ENCODE assay signal across 23 cellular contexts in the genomic region with DNA sequence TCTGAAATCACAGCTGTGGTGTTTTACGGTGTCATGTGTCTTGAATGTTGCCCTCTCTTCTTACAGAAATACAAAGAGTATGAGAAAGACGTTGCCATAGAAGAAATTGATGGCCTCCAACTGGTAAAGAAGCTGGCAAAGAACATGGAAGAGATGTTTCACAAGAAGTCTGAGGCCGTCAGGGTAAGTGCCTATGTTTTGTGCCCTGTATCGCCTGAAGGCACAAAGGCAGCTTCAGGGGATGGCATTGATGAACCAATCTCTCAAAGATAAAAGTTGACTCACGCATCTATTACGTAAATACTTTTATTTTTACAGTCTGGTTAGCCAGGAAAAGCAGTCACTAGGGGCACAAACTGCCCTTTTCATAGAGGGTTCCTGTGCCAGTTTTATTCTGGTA.
DNase-seq lines count a peak whose midpoint lies in the region; ATAC-seq and TF ChIP-seq lines count a peak whose summit lies in the region.
"Had no signal": no experiment of that assay in that cellular context is flagged by ENCODE, and none has a peak within 500 bp of the region (broad histone marks: within the 10 kb centered on the region; RNA-seq: fewer than 3 reads in every experiment).

No MANE protein-coding gene starts in this region.

- H3K9ac ChIP-seq in BLaER1: no peak overlapping the region
- H3K9ac ChIP-seq: GM23248 had no signal

- no peak overlapping the region for H3K27ac ChIP-seq in BLaER1
- no peak overlapping the region for H3K27ac ChIP-seq in lower lobe of right lung
- H3K27ac ChIP-seq: GM23248, Peyer's patch had no signal

- H3K9me3 ChIP-seq in BLaER1: no peaks in the 10 kb centered on the region
- H3K9me3 ChIP-seq in lower lobe of right lung: no peaks in the 10 kb centered on the region
- H3K9me3 ChIP-seq: Caco-2, HAP-1, Peyer's patch had no signal

- peak; percentile 12 for DNase-seq in Daoy (ENCODE audit: low read depth)
- DNase-seq in NCI-H226: peak; percentile 15
- DNase-seq in foreskin melanocyte: peak; percentile 3
- no peak for DNase-seq in NCI-H2081 treated with DMSO at 0.1 percent for 48 hours (lab: John Stamatoyannopoulos, UW)
- no peak for DNase-seq in lower lobe of right lung
- DNase-seq in SIG-M5 (lab: John Stamatoyannopoulos, UW): no peak
- DNase-seq: Caco-2; CD4-positive, alpha-beta T cell; DND-41; GM23248; MV-4-11; NCI-H1694; NCI-H2081; NCI-H2227 treated with DMSO at 0.1 percent for 48 hours; NCI-H524 treated with DMSO at 0.1 percent for 48 hours; NCI-H82; Peyer's patch; T-helper 2 cell had no signal

- no peaks in the 10 kb centered on the region for H4K20me1 ChIP-seq in BLaER1

- peak overlapping the region; percentile 6; the same call in 1 of the 2 replicates for H3K4me2 ChIP-seq in BLaER1

- TF ChIP-seq CTCF in lower lobe of right lung (IDR thresholded peaks at IDR 0.05): no peak

- ATAC-seq in lower lobe of right lung: no peak
- ATAC-seq: HepG2, K562, Right ventricle myocardium inferior had no signal

- H3K27me3 ChIP-seq in BLaER1 (no peaks in the 10 kb centered on the region), lower lobe of right lung (ENCODE audit: low read depth) (no peaks in the 10 kb centered on the region)
- H3K27me3 ChIP-seq: Peyer's patch had no signal

- H3K4me1 ChIP-seq in BLaER1 (peaks cover 33% of the 10 kb centered on the region), lower lobe of right lung (no peaks in the 10 kb centered on the region)
- H3K4me1 ChIP-seq: HAP-1, Peyer's patch had no signal

- H3K36me3 ChIP-seq in BLaER1 (no peaks in the 10 kb centered on the region), lower lobe of right lung (no peaks in the 10 kb centered on the region)
- H3K36me3 ChIP-seq: HAP-1, Peyer's patch had no signal

- intact Hi-C loops in lower lobe of right lung (cut with DNase I): no loop called here

- H3K4me3 ChIP-seq in BLaER1: no peak overlapping the region
- H3K4me3 ChIP-seq in lower lobe of right lung: no peak overlapping the region
- H3K4me3 ChIP-seq: GM23248, HAP-1, K562, Peyer's patch had no signal

Comparison
In these comparisons a context has a peak if more than half of its experiments do, and no peak if none do; other contexts are left out.
1. DNase-seq: peak in Daoy (single experiment), NCI-H226 (single experiment) and foreskin melanocyte (single experiment); none in NCI-H2081 treated with DMSO at 0.1 percent for 48 hours (single experiment), lower lobe of right lung (single experiment) and SIG-M5 (single experiment).